Comparison of ENCODE assay signal across 8 cellular contexts in genomic region chr12:89352492-89353187, GRCh38. TPM values are rescaled to one million over a fixed set of nuclear protein-coding genes. Genes with fewer than 3 reads are reported as not detected.
DNase-seq lines count a peak whose midpoint lies in the region; ATAC-seq and TF ChIP-seq lines count a peak whose summit lies in the region.

TSS of gene DUSP6 (minus strand) at chr12:89352501. CDS start at chr12:89352039, 462 bp downstream.

- CTCF ChIA-PET in HEK293T (lab: Yijun Ruan, JAX) = interaction anchor here (1.4 kb wide), 1 partner anchor 19 kb away, joined by 4 read pairs; no protein-coding TSS in a partner anchor

- H3K36me3 ChIP-seq in adrenal gland (replicated peaks in 1 of 2) (peaks cover 0 to 17% of the 10 kb centered on the region in 2 donors), cardiac muscle cell (peaks cover 16% of the 10 kb centered on the region), ovary (no peaks in the 10 kb centered on the region), testis (ENCODE audit: low read depth, missing control alignments) (no peaks in the 10 kb centered on the region)

- TF ChIP-seq CTCF in adrenal gland (IDR thresholded peaks at IDR 0.05) (peak in 1 of 6 experiments; percentile 5), cardiac muscle cell (IDR thresholded peaks at IDR 0.05; ENCODE audit: low read depth, low read length) (no peak), ovary (IDR thresholded peaks at IDR 0.05) (no peak), testis (IDR thresholded peaks at IDR 0.05) (no peak)

- H3K4me3 Mint-ChIP-seq in T-helper 17 cell = peak within 1 kb of the TSS; percentile 95

- peak in 1 of 2 donors; percentile 66 for TF ChIP-seq POLR2A in adrenal gland (IDR thresholded peaks at IDR 0.05)
- TF ChIP-seq POLR2A in ovary (IDR thresholded peaks at IDR 0.05) = peak; percentile 62
- TF ChIP-seq POLR2A in testis (IDR thresholded peaks at IDR 0.05) = peak; percentile 53

- ATAC-seq in T-helper 17 cell = peak; percentile 77

- no peaks in the 10 kb centered on the region for H3K27me3 Mint-ChIP-seq in T-helper 17 cell

- H3K27ac ChIP-seq in adrenal gland = peak within 1 kb of the TSS; percentile 71 to 98 (median 86)
- peak within 1 kb of the TSS; percentile 94 for H3K27ac ChIP-seq in cardiac muscle cell
- H3K27ac ChIP-seq in ovary = peak within 1 kb of the TSS; percentile 41 to 47
- peak within 1 kb of the TSS; percentile 80 to 94 for H3K27ac ChIP-seq in testis

- H3K27me3 ChIP-seq in adrenal gland = no peaks in the 10 kb centered on the region
- no peaks in the 10 kb centered on the region for H3K27me3 ChIP-seq in cardiac muscle cell
- H3K27me3 ChIP-seq in ovary = no peaks in the 10 kb centered on the region
- H3K27me3 ChIP-seq in testis = no peaks in the 10 kb centered on the region

- POLR2A ChIA-PET in HEK293T (lab: Yijun Ruan, JAX) = interaction anchor here (0.8 to 1.8 kb wide), 7 partner anchors 21 to 314 kb away, joined by 3 to 5 read pairs (median 4); partner anchors contain the start of gene GALNT4

- no peak for TF ChIP-seq EP300 in ovary (IDR thresholded peaks at IDR 0.05)

- intact Hi-C loops in adrenal gland (cut with DNase I) (no loop called here), ovary (cut with DNase I) (loop anchor here in 1 of 4 donors (5.0 kb wide), 1 partner anchor 370 kb away; no protein-coding TSS in a partner anchor), testis (cut with DNase I; ENCODE audit: low total_unique reads) (no loop called here)

- peaks cover 29% of the 10 kb centered on the region for H3K4me1 Mint-ChIP-seq in T-helper 17 cell

- no peaks in the 10 kb centered on the region for H3K9me3 ChIP-seq in T-helper 17 cell (ENCODE audit: control insufficient read depth, low read length, poor library complexity, severe bottlenecking)
- H3K9me3 ChIP-seq in adrenal gland (replicated peaks in 1 of 3) = no peaks in the 10 kb centered on the region
- H3K9me3 ChIP-seq in cardiac muscle cell (ENCODE audit: low read depth) = no peaks in the 10 kb centered on the region
- no peaks in the 10 kb centered on the region for H3K9me3 ChIP-seq in ovary
- no peaks in the 10 kb centered on the region for H3K9me3 ChIP-seq in testis

- no peaks in the 10 kb centered on the region for H3K36me3 Mint-ChIP-seq in T-helper 17 cell (ENCODE audit: low read depth)

- H3K4me1 ChIP-seq in adrenal gland (replicated peaks in 1 of 2) (peaks cover 4% of the 10 kb centered on the region in 2 donors), cardiac muscle cell (ENCODE audit: low read depth) (peaks cover 39% of the 10 kb centered on the region), ovary (ENCODE audit: insufficient read depth) (peaks cover 3% of the 10 kb centered on the region), testis (no peaks in the 10 kb centered on the region)

- 0 to 1% (median 1%) methylated on average over 28 to 34 of the region's 34 CpGs for WGBS in adrenal gland, 4 donors
- WGBS in ovary, 3 donors = 0 to 1% (median 0%) methylated on average over 34 of the region's 34 CpGs
- 0 to 1% methylated on average over 34 of the region's 34 CpGs for WGBS in testis, 2 donors

- DNase-seq in DMS153 treated with DMSO at 0.1 percent for 48 hours (lab: John Stamatoyannopoulos, UW; ENCODE audit: unreplicated experiment) = peak; percentile 92
- DNase-seq in HEK293T (ENCODE audit: extremely low spot score) = peak; percentile 86
- peak; percentile 97 for DNase-seq in NCI-H146 treated with DMSO at 0.1 percent for 48 hours (lab: John Stamatoyannopoulos, UW; ENCODE audit: unreplicated experiment)
- peak; percentile 48 to 65 (median 57) for DNase-seq in T-helper 17 cell
- DNase-seq in adrenal gland = peak; percentile 87 to 97 (median 91)
- peak; percentile 97 to 100 for DNase-seq in cardiac muscle cell (ENCODE audit: low read depth in 1 of 2, low spot score in 1 of 2)
- DNase-seq in ovary = peak; percentile 66 to 81 (median 76)
- DNase-seq in testis = peak; percentile 96

- peak within 1 kb of the TSS; percentile 87 for H3K27ac Mint-ChIP-seq in T-helper 17 cell

- H3K4me3 ChIP-seq in adrenal gland (peak within 1 kb of the TSS; percentile 30 to 72 (median 66)), cardiac muscle cell (peak within 1 kb of the TSS; percentile 81), ovary (peak within 1 kb of the TSS; percentile 71), testis (peak within 1 kb of the TSS; percentile 70 to 74)

TF ChIP-seq in HEK293T, 16 proteins besides CTCF, POLR2A, EP300 and RAD21:
- TF ChIP-seq NFRKB (IDR thresholded peaks at IDR 0.05) (no peak), ZNF384 (IDR thresholded peaks at IDR 0.05) (no peak), LEF1 (IDR thresholded peaks at IDR 0.05; ENCODE audit: borderline replicate concordance) (no peak), TARDBP (IDR thresholded peaks at IDR 0.05) (no peak), L3MBTL2 (conservative IDR thresholded peaks at IDR 0.05) (peak; percentile 86), SP1 (IDR thresholded peaks at IDR 0.05) (no peak), FOXA1 (IDR thresholded peaks at IDR 0.05) (no peak), PKNOX1 (IDR thresholded peaks at IDR 0.05) (peak; percentile 79), FOXK2 (IDR thresholded peaks at IDR 0.05) (no peak), SUZ12 (IDR thresholded peaks at IDR 0.05) (no peak), HDGF (IDR thresholded peaks at IDR 0.05; ENCODE audit: borderline replicate concordance) (no peak), BHLHE40 (IDR thresholded peaks at IDR 0.05; ENCODE audit: borderline replicate concordance) (no peak), ARNT (IDR thresholded peaks at IDR 0.05) (no peak), ELF4 (IDR thresholded peaks at IDR 0.05) (no peak), CTBP1 (IDR thresholded peaks at IDR 0.05; ENCODE audit: borderline replicate concordance) (peak; percentile 72), FOXM1 (IDR thresholded peaks at IDR 0.05; ENCODE audit: borderline replicate concordance) (no peak)
TF ChIP-seq in HEK293T: peak in this region for 3.

RNA-seq across cellular contexts. Expression of gene DUSP6, which starts in this region (rescaled TPM):
- 10 to 100 TPM; 15.5 to 37.7 TPM for total RNA-seq in T-helper 17 cell
- total RNA-seq in adrenal gland = 10 to 100 TPM; 12.3 to 81.8 (median 47.7) TPM
- polyA plus RNA-seq in adrenal gland = 10 to 100 TPM; 16.3 to 21.5 (median 21.0) TPM
- 200 and 260 TPM in 2 replicates for total RNA-seq in cardiac muscle cell
- 177 and 191 TPM in 2 replicates for polyA plus RNA-seq in cardiac muscle cell
- total RNA-seq in ovary = 10 to 100 TPM; 10.8 to 34.4 (median 20.1) TPM
- polyA plus RNA-seq in ovary = 10 to 100 TPM; 20.6 to 35.5 TPM
- 10 to 100 TPM; 10.9 to 17.2 TPM for total RNA-seq in testis
- polyA plus RNA-seq in testis (ENCODE audit: insufficient read depth, low read depth, low replicate concordance) = 15.1 TPM

Comparison
In these comparisons a context has a peak if more than half of its experiments do, and no peak if none do; other contexts are left out.
1. Peak in every context shown above with its lines: DNase-seq, ATAC-seq, H3K4me3 ChIP-seq and H3K27ac ChIP-seq.
2. H3K27ac ChIP-seq: peak in every context shown above with its lines; median percentile 94 in cardiac muscle cell; 87 in testis; 86 in adrenal gland; 44 in ovary.